Comparison of ENCODE assay signal across 7 cellular contexts in the genomic region with DNA sequence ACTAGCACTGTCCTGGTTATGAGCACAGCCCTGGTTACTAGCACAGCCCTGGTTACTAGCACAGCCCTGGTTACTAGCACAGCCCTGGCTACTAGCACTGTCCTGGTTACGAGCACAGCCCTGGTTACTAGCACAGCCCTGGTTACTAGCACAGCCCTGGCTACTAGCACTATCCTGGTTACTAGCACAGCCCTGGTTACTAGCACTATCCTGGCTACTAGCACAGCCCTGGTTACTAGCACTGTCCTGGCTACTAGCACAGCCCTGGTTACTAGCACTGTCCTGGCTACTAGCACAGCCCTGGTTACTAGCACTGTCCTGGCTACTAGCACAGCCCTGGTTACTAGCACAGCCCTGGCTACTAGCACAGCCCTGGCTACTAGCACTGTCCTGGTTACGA.
DNase-seq lines count a peak whose midpoint lies in the region; ATAC-seq, FAIRE-seq and TF ChIP-seq lines count a peak whose summit lies in the region.
"Not testable (repeated sequence)": the region's sequence is repeated elsewhere in the genome, so short reads cannot be mapped to it uniquely, and the experiment has no call there.

No MANE protein-coding gene starts in this region.

- H3K9me1 ChIP-seq in K562 (ENCODE audit: control insufficient read depth, insufficient read depth, low read length) = not testable (repeated sequence)

- peaks cover 29% of the 10 kb centered on the region for H3K79me1 ChIP-seq in mesenchymal stem cell (replicated peaks; ENCODE audit: low read length, poor library complexity, severe bottlenecking)
- H3K79me1 ChIP-seq in neuronal stem cell (ENCODE audit: low read depth, low read length) = not testable (repeated sequence)

- H3K18ac ChIP-seq in mesenchymal stem cell (ENCODE audit: low read depth in 1 of 2, low read length in 2 of 2) = peak overlapping the region; percentile 47 to 67
- H3K18ac ChIP-seq in neuronal stem cell (ENCODE audit: low read length) = peak overlapping the region; percentile 13

- not testable (repeated sequence) for H3K4me2 ChIP-seq in HCT116 (ENCODE audit: low read length); K562 (ENCODE audit: insufficient read depth, low read length); mesenchymal stem cell (ENCODE audit: low read length, poor library complexity, severe bottlenecking); neuronal stem cell (ENCODE audit: insufficient read depth, low read length, poor library complexity, severe bottlenecking)

- WGBS in K562 (ENCODE audit: insufficient coverage, low coverage, missing lambda C conversion rate) = 100% methylated on average over 1 of the region's 2 CpGs
- 92% methylated on average over 1 of the region's 2 CpGs for WGBS in mesenchymal stem cell
- WGBS in neuronal stem cell (ENCODE audit: extremely low coverage in 2 of 2, insufficient read length in 2 of 2, insufficient replicate concordance in 1 of 2), 2 donors = no CpG with 5 or more reads among the region's 2 CpGs

- not testable (repeated sequence) for H3K4me3 Mint-ChIP-seq in CD8-positive, alpha-beta T cell

- H3K9ac ChIP-seq in HCT116 (ENCODE audit: low read length); K562 (ENCODE audit: insufficient read depth in 1 of 2, low read depth in 2 of 2, low read length in 2 of 2); mesenchymal stem cell (ENCODE audit: low read length); neuronal stem cell (ENCODE audit: low read depth, low read length, poor library complexity): not testable (repeated sequence)

- not testable (repeated sequence) for H3K36me3 ChIP-seq in CD8-positive, alpha-beta T cell (ENCODE audit: insufficient read depth, low read length); gastrocnemius medialis
- H3K36me3 ChIP-seq in HCT116 (ENCODE audit: control insufficient read depth in 1 of 2, insufficient read depth in 2 of 2, low read length in 2 of 2) (peaks cover 0 to 15% of the 10 kb centered on the region in 2 experiments; a peak in 2 of 4 replicates), K562 (ENCODE audit: control insufficient read depth, insufficient read depth, low read length) (peaks cover 16% of the 10 kb centered on the region; the same call in 2 of the 3 replicates), mesenchymal stem cell (ENCODE audit: control insufficient read depth in 1 of 2, insufficient read depth in 2 of 2, low read depth in 1 of 2, low read length in 2 of 2) (peaks cover 15 to 25% of the 10 kb centered on the region in 2 experiments), neuronal stem cell (replicated peaks in 1 of 2; ENCODE audit: control insufficient read depth in 2 of 2, insufficient read depth in 2 of 2, low read length in 2 of 2) (peaks cover 12 to 16% of the 10 kb centered on the region in 2 donors)

- ATAC-seq in CD8-positive, alpha-beta T cell; HCT116; K562; gastrocnemius medialis: not testable (repeated sequence)

- H3K4me1 ChIP-seq in CD8-positive, alpha-beta T cell (ENCODE audit: insufficient read depth, low read length) = peaks cover 52% of the 10 kb centered on the region
- H3K4me1 ChIP-seq in HCT116 (ENCODE audit: control insufficient read depth in 1 of 2, insufficient read depth in 2 of 2, low read length in 2 of 2); K562 (replicated peaks in 1 of 2; ENCODE audit: control insufficient read depth in 2 of 2, insufficient read depth in 2 of 2, low read length in 2 of 2); mesenchymal stem cell (ENCODE audit: control insufficient read depth, insufficient read depth, low read depth, low read length); neuronal stem cell (ENCODE audit: control insufficient read depth in 2 of 2, insufficient read depth in 1 of 2, low read depth in 1 of 2, low read length in 2 of 2): not testable (repeated sequence)
- peaks cover 24 to 28% of the 10 kb centered on the region in 2 donors for H3K4me1 ChIP-seq in gastrocnemius medialis

- H3K79me2 ChIP-seq in HCT116 (ENCODE audit: insufficient read depth, low read length); K562 (ENCODE audit: control insufficient read depth, insufficient read depth, low read length): not testable (repeated sequence)

- peak overlapping the region; percentile 67 for H4K8ac ChIP-seq in mesenchymal stem cell (ENCODE audit: low read length)
- H4K8ac ChIP-seq in neuronal stem cell (ENCODE audit: low read depth, low read length) = peak overlapping the region; percentile 17

- not testable (repeated sequence) for TF ChIP-seq POLR2A in HCT116 (IDR thresholded peaks at IDR 0.05; ENCODE audit: borderline replicate concordance, extremely low read depth, insufficient read depth, insufficient read length); K562 (conservative IDR thresholded peaks at IDR 0.05); gastrocnemius medialis (IDR thresholded peaks at IDR 0.05)

- peak overlapping the region in 1 of 2 experiments; percentile 70 for H2BK12ac ChIP-seq in mesenchymal stem cell (ENCODE audit: low read length in 2 of 2)
- not testable (repeated sequence) for H2BK12ac ChIP-seq in neuronal stem cell (ENCODE audit: low read length)

- not testable (repeated sequence) for TF ChIP-seq EP300 in K562 (IDR thresholded peaks at IDR 0.05; ENCODE audit: low read length)

- not testable (repeated sequence) for TF ChIP-seq CTCF in CD8-positive, alpha-beta T cell (IDR thresholded peaks at IDR 0.05); HCT116 (IDR thresholded peaks at IDR 0.05 in 2 of 3, conservative IDR thresholded peaks at IDR 0.05 in 1 of 3; ENCODE audit: borderline replicate concordance in 1 of 3, insufficient read depth in 1 of 3, low read depth in 2 of 3, low read length in 2 of 3); K562 (IDR thresholded peaks at IDR 0.05 in 2 of 3, conservative IDR thresholded peaks at IDR 0.05 in 1 of 3; ENCODE audit: insufficient read depth in 2 of 3, low read depth in 1 of 3, low read length in 3 of 3); gastrocnemius medialis (IDR thresholded peaks at IDR 0.05 in 4 of 5, conservative IDR thresholded peaks at IDR 0.05 in 1 of 5)

- not testable (repeated sequence) for H3K9me2 ChIP-seq in HCT116 (ENCODE audit: insufficient read depth)

- intact Hi-C loops in CD8-positive, alpha-beta T cell (cut with DNase I, micrococcal nuclease) = loop anchor here in 1 of 2 experiments (2.0 kb wide), 1 partner anchor 17 kb away; no protein-coding TSS in a partner anchor
- intact Hi-C loops in HCT116 (cut with micrococcal nuclease); K562 (cut with micrococcal nuclease); gastrocnemius medialis (cut with DNase I; ENCODE audit: low total_unique reads): not testable (repeated sequence)

- H4K20me1 ChIP-seq in HCT116 (ENCODE audit: insufficient read depth); K562 (replicated peaks; ENCODE audit: control insufficient read depth, insufficient read depth, low read length): not testable (repeated sequence)

- H3K36me3 Mint-ChIP-seq in CD8-positive, alpha-beta T cell = peaks cover 24% of the 10 kb centered on the region

- FAIRE-seq in K562 (lab: Jason Lieb, UNC) = not testable (repeated sequence)

- not testable (repeated sequence) for H3K27me3 ChIP-seq in CD8-positive, alpha-beta T cell (ENCODE audit: insufficient read depth, low read length); HCT116 (ENCODE audit: insufficient read depth, low read length); K562 (ENCODE audit: control insufficient read depth in 2 of 2, insufficient read depth in 2 of 2, low read length in 2 of 2); mesenchymal stem cell (ENCODE audit: control insufficient read depth in 1 of 2, insufficient read depth in 1 of 2, low read length in 2 of 2); neuronal stem cell (ENCODE audit: control insufficient read depth in 3 of 3, insufficient read depth in 3 of 3, low read depth in 1 of 3, low read length in 3 of 3); gastrocnemius medialis

- DNase-seq in CD8-positive, alpha-beta T cell; HCT116 (ENCODE audit: low read depth, low spot score); K562 (ENCODE audit: extremely low read depth in 1 of 4, low spot score in 3 of 4); mesenchymal stem cell; neuronal stem cell (ENCODE audit: low spot score); gastrocnemius medialis: not testable (repeated sequence)
- peak; percentile 17 for DNase-seq in stimulated activated CD8-positive, alpha-beta memory T cell treated with anti-CD3 and anti-CD28 coated beads, Interleukin-4, amount 100 ng/mL, for 48 hours

- in situ Hi-C loops in K562 (cut with MboI); gastrocnemius medialis (cut with MboI; ENCODE audit: low sequenced_read_pairs in 4 of 4): not testable (repeated sequence)

- H2BK5ac ChIP-seq in mesenchymal stem cell (ENCODE audit: low read depth, low read length, poor library complexity, severe bottlenecking); neuronal stem cell (ENCODE audit: low read length): not testable (repeated sequence)

- H3K27ac Mint-ChIP-seq in CD8-positive, alpha-beta T cell = peak overlapping the region; percentile 69

- H3K27ac ChIP-seq in CD8-positive, alpha-beta T cell (ENCODE audit: low read depth, low read length); K562 (ENCODE audit: extremely low read depth, low read depth, low read length); mesenchymal stem cell (ENCODE audit: low read length, poor library complexity, severe bottlenecking); neuronal stem cell (replicated peaks; ENCODE audit: low read length): not testable (repeated sequence)
- H3K27ac ChIP-seq in HCT116 (ENCODE audit: low read depth, low read length) (peak overlapping the region; percentile 20; the same call in 1 of the 2 replicates), gastrocnemius medialis (peak overlapping the region in 3 of 4 donors; percentile 89 to 96 (median 93))

- BruUV-seq in HCT116 (replicated peaks; lab: Mats Ljungman, UMichigan); K562 (replicated peaks; lab: Mats Ljungman, UMichigan): not testable (repeated sequence)

- H3K4me3 ChIP-seq in CD8-positive, alpha-beta T cell (ENCODE audit: low read depth, low read length); HCT116 (replicated peaks in 1 of 2; ENCODE audit: low read depth in 1 of 2, low read length in 2 of 2); K562; mesenchymal stem cell (ENCODE audit: insufficient read depth in 1 of 2, low read depth in 1 of 2, low read length in 2 of 2); neuronal stem cell (ENCODE audit: low read length in 2 of 2): not testable (repeated sequence)
- peak overlapping the region in 1 of 4 donors; percentile 39 for H3K4me3 ChIP-seq in gastrocnemius medialis

- H3K9me3 ChIP-seq in CD8-positive, alpha-beta T cell (ENCODE audit: low read length); HCT116 (ENCODE audit: control insufficient read depth in 1 of 2, insufficient read depth in 1 of 2, low read depth in 1 of 2, low read length in 2 of 2); K562 (replicated peaks; ENCODE audit: control insufficient read depth, insufficient read depth, low read depth, low read length); mesenchymal stem cell (ENCODE audit: control insufficient read depth, low read length); gastrocnemius medialis: not testable (repeated sequence)
- H3K9me3 ChIP-seq in neuronal stem cell (replicated peaks in 1 of 2; ENCODE audit: control insufficient read depth in 2 of 2, insufficient read depth in 1 of 2, low read depth in 1 of 2, low read length in 2 of 2) = peaks cover 8 to 14% of the 10 kb centered on the region in 2 donors

- not testable (repeated sequence) for H3K23ac ChIP-seq in mesenchymal stem cell (ENCODE audit: low read length in 2 of 2); neuronal stem cell (ENCODE audit: low read depth, low read length, poor library complexity)

- H3K4me1 Mint-ChIP-seq in CD8-positive, alpha-beta T cell (ENCODE audit: low read depth) = peaks cover 62% of the 10 kb centered on the region

- H2AK5ac ChIP-seq in mesenchymal stem cell (ENCODE audit: low read length, severe bottlenecking); neuronal stem cell (ENCODE audit: low read depth, low read length): not testable (repeated sequence)

- RAD21 ChIA-PET in HCT116 (lab: Charles Lee; ENCODE audit: low non-redundant PET in 1 of 2, low total read pairs in 2 of 2, uncharacterized antibody in 2 of 2, unreplicated experiment in 2 of 2) = not testable (repeated sequence)

- not testable (repeated sequence) for H3K4ac ChIP-seq in mesenchymal stem cell (ENCODE audit: low read depth in 1 of 2, low read length in 2 of 2); neuronal stem cell (ENCODE audit: low read length)

- POLR2A ChIA-PET in CD8-positive, alpha-beta T cell (lab: Charles Lee) = interaction anchor here (1.0 to 1.8 kb wide), 4 partner anchors 13 to 39 kb away, joined by 3 to 6 read pairs (median 4); no protein-coding TSS in a partner anchor
- POLR2A ChIA-PET in HCT116 (lab: Charles Lee); K562 (lab: Yijun Ruan, JAX): not testable (repeated sequence)

- H2AFZ ChIP-seq in HCT116 (ENCODE audit: low read depth, low read length, poor library complexity, severe bottlenecking); K562 (ENCODE audit: low read depth, low read length); mesenchymal stem cell (ENCODE audit: low read depth, low read length); neuronal stem cell (ENCODE audit: low read length): not testable (repeated sequence)

- not testable (repeated sequence) for H3K27me3 Mint-ChIP-seq in CD8-positive, alpha-beta T cell (ENCODE audit: low read depth)

- H2BK120ac ChIP-seq in mesenchymal stem cell (ENCODE audit: low read depth, low read length); neuronal stem cell (ENCODE audit: low read depth, low read length): not testable (repeated sequence)

- H3K14ac ChIP-seq in mesenchymal stem cell (ENCODE audit: low read length in 2 of 2) = peak overlapping the region in 1 of 2 experiments; percentile 18
- H3K14ac ChIP-seq in neuronal stem cell (ENCODE audit: low read length) = peak overlapping the region; percentile 8

- CTCF ChIA-PET in CD8-positive, alpha-beta T cell (lab: Charles Lee); HCT116 (lab: Charles Lee); K562 (lab: Yijun Ruan, JAX; ENCODE audit: low intra/inter-chr PET ratio): not testable (repeated sequence)

- H4K91ac ChIP-seq in mesenchymal stem cell (ENCODE audit: low read length); neuronal stem cell (ENCODE audit: low read depth, low read length, poor library complexity): not testable (repeated sequence)

- H3K9me3 Mint-ChIP-seq in CD8-positive, alpha-beta T cell = not testable (repeated sequence)

- not testable (repeated sequence) for TF ChIP-seq RAD21 in HCT116 (IDR thresholded peaks at IDR 0.05; ENCODE audit: low read depth); K562 (CRISPR knock-in tag; conservative IDR thresholded peaks at IDR 0.05 in 1 of 2, IDR thresholded peaks at IDR 0.05 in 1 of 2)

- not testable (repeated sequence) for H2BK15ac ChIP-seq in mesenchymal stem cell (ENCODE audit: low read depth, poor library complexity, severe bottlenecking); neuronal stem cell (ENCODE audit: low read length)
